Comparison of ENCODE assay signal across 1 cellular context in genomic region chr2:10300997-10301945, GRCh38.
TF ChIP-seq lines count a peak whose summit lies in the region.

No MANE protein-coding gene starts in this region.

TF ChIP-seq in HepG2, 621 proteins besides CTCF, POLR2A, EP300 and RAD21 (continued from another document):
- no peak for TF ChIP-seq ZNF569 (CRISPR knock-in tag; IDR thresholded peaks at IDR 0.05; ENCODE audit: borderline replicate concordance)
- peak in 1 of 2 experiments; percentile 26; a peak in 1 of 4 replicates for TF ChIP-seq NR2F1 (CRISPR knock-in tag; IDR thresholded peaks at IDR 0.05)
- TF ChIP-seq TOPORS (CRISPR knock-in tag; IDR thresholded peaks at IDR 0.05), result no peak
